In genomic region chr2:215685218-215685962, GRCh38 we compare ENCODE assay signal across 21 cellular contexts.
A peak's percentile ranks its signal among the peaks of the same experiment; 100 is the strongest.
DNase-seq lines count a peak whose midpoint lies in the region; FAIRE-seq and TF ChIP-seq lines count a peak whose summit lies in the region.
"Had no signal": no experiment of that assay in that cellular context is flagged by ENCODE, and none has a peak within 500 bp of the region (broad histone marks: within the 10 kb centered on the region; RNA-seq: fewer than 3 reads in every experiment).

No MANE protein-coding gene starts in this region.

- peaks cover 52% of the 10 kb centered on the region for H3K4me1 Mint-ChIP-seq in progenitor cell of endocrine pancreas (ENCODE audit: low read depth)

- no peak overlapping the region for H3K4me3 ChIP-seq in BLaER1 treated with 17β-estradiol and CSF1 and Interleukin-3, amounts not matched to agents 10 nM and 100 nM
- H3K4me3 ChIP-seq in HAP-1 (no peak overlapping the region), sigmoid colon (no peak overlapping the region)
- H3K4me3 ChIP-seq: gastrocnemius medialis, left ventricle myocardium inferior, vagina had no signal

- intact Hi-C loops in sigmoid colon (cut with DNase I) = no loop called here

- TF ChIP-seq EP300 in sigmoid colon (IDR thresholded peaks at IDR 0.05) = no peak

- H3K36me3 Mint-ChIP-seq in progenitor cell of endocrine pancreas (ENCODE audit: insufficient read depth) = no peaks in the 10 kb centered on the region

- peaks cover 20 to 80% (median 39%) of the 10 kb centered on the region in 10 experiments for H3K4me1 ChIP-seq in BLaER1 treated with 17β-estradiol and CSF1 and Interleukin-3, amounts not matched to agents 10 nM and 100 nM
- no peaks in the 10 kb centered on the region for H3K4me1 ChIP-seq in HAP-1
- H3K4me1 ChIP-seq in sigmoid colon = peaks cover 0 to 8% (median 3%) of the 10 kb centered on the region in 4 donors
- H3K4me1 ChIP-seq: gastrocnemius medialis, left ventricle myocardium inferior had no signal

- FAIRE-seq in RCC 7860 (lab: Jason Lieb, UNC) = peak; percentile 46

- no peaks in the 10 kb centered on the region for H3K36me3 ChIP-seq in BLaER1 treated with 17β-estradiol and CSF1 and Interleukin-3, amounts not matched to agents 10 nM and 100 nM
- H3K36me3 ChIP-seq in HAP-1 (replicated peaks) (no peaks in the 10 kb centered on the region), sigmoid colon (no peaks in the 10 kb centered on the region)
- H3K36me3 ChIP-seq: gastrocnemius medialis, left ventricle myocardium inferior, vagina had no signal

- H3K4me3 Mint-ChIP-seq in progenitor cell of endocrine pancreas (ENCODE audit: low read depth) = no peak overlapping the region
- H3K4me3 Mint-ChIP-seq: activated naive CD8-positive, alpha-beta T cell treated with anti-CD3 and anti-CD28 coated beads, Interleukin-2, amount 10 ng/mL, durations not matched to agents 7 days and 5 days; activated T-cell treated with anti-CD3 and anti-CD28 coated beads, Interleukin-2, amount 50 U/mL, for 24 hours; stimulated activated naive CD8-positive, alpha-beta T cell treated with anti-CD3 and anti-CD28 coated beads, Interleukin-15, Interleukin-2, amounts not matched to agents 100 ng/mL and 50 ng/mL, for 24 hours had no signal

- in situ Hi-C loops in HAP-1 (cut with MboI; ENCODE audit: low sequenced_read_pairs) = no loop called here

- H3K9me3 Mint-ChIP-seq in progenitor cell of endocrine pancreas (ENCODE audit: low read depth) = peaks cover 7% of the 10 kb centered on the region

- DNase-seq in RCC 7860 (ENCODE audit: low spot score) (no peak), fibroblast of gingiva (ENCODE audit: low read depth) (peak; percentile 65), progenitor cell of endocrine pancreas (ENCODE audit: low spot score, unreplicated experiment) (no peak), HAP-1 (ENCODE audit: low spot score in 2 of 2) (no peak), sigmoid colon (no peak)
- no peak for DNase-seq in activated effector memory CD4-positive, alpha-beta T cell treated with Interleukin-2 at 50 U/mL for 16 hours
- no peak for DNase-seq in activated T-cell treated with anti-CD3 and anti-CD28 coated beads, Interleukin-2, amount 50 U/mL, for 1 hour
- DNase-seq: activated CD4-positive, alpha-beta T cell treated with anti-CD3 and anti-CD28 coated beads, Interleukin-2, amount 50 U/mL, for 1 hour; activated naive CD8-positive, alpha-beta T cell treated with anti-CD3 and anti-CD28 coated beads, Interleukin-2, amount 10 ng/mL, durations not matched to agents 7 days and 5 days; activated T-cell treated with anti-CD3 and anti-CD28 coated beads, Interleukin-2, amount 50 U/mL, for 24 hours; caudate nucleus; effector memory CD4-positive, alpha-beta T cell; gastrocnemius medialis; left ventricle myocardium inferior; NCI-H1105; NCI-H69; OCI-M1 had no signal

- no peak overlapping the region for H3K9ac ChIP-seq in BLaER1 treated with 17β-estradiol and CSF1 and Interleukin-3, amounts not matched to agents 10 nM and 100 nM
- H3K9ac ChIP-seq: KMS-11 had no signal

- TF ChIP-seq CTCF in progenitor cell of endocrine pancreas (IDR thresholded peaks at IDR 0.05; ENCODE audit: unreplicated experiment) (no peak), sigmoid colon (IDR thresholded peaks at IDR 0.05) (no peak)

- peaks cover 0 to 5% (median 0%) of the 10 kb centered on the region in 11 experiments; a peak in 3 of 22 replicates for H3K9me3 ChIP-seq in BLaER1 treated with 17β-estradiol and CSF1 and Interleukin-3, amounts not matched to agents 10 nM and 100 nM (replicated peaks in 1 of 11)
- H3K9me3 ChIP-seq in HAP-1 (no peaks in the 10 kb centered on the region), sigmoid colon (no peaks in the 10 kb centered on the region)
- H3K9me3 ChIP-seq: gastrocnemius medialis, left ventricle myocardium inferior, vagina had no signal

- 79 to 91% methylated on average over 1 of the region's 1 CpG for WGBS in sigmoid colon, 2 donors

- H3K27ac ChIP-seq in BLaER1 treated with 17β-estradiol and CSF1 and Interleukin-3, amounts not matched to agents 10 nM and 100 nM = peak overlapping the region in 9 of 11 experiments; percentile 1 to 98 (median 92); a peak in 15 of 22 replicates
- H3K27ac ChIP-seq in sigmoid colon = peak overlapping the region in 2 of 4 donors; percentile 16 to 54
- H3K27ac ChIP-seq: gastrocnemius medialis, KMS-11, left ventricle myocardium inferior, vagina had no signal

- peak overlapping the region in 4 of 11 experiments; percentile 74 to 81 (median 80); a peak in 8 of 22 replicates for H3K4me2 ChIP-seq in BLaER1 treated with 17β-estradiol and CSF1 and Interleukin-3, amounts not matched to agents 10 nM and 100 nM
- H3K4me2 ChIP-seq: KMS-11 had no signal

- no peaks in the 10 kb centered on the region for H4K20me1 ChIP-seq in BLaER1 treated with 17β-estradiol and CSF1 and Interleukin-3, amounts not matched to agents 10 nM and 100 nM

- H3K27me3 Mint-ChIP-seq in progenitor cell of endocrine pancreas = no peaks in the 10 kb centered on the region
- H3K27me3 Mint-ChIP-seq: activated T-cell treated with anti-CD3 and anti-CD28 coated beads, Interleukin-2, amount 50 U/mL, for 24 hours; stimulated activated naive CD8-positive, alpha-beta T cell treated with anti-CD3 and anti-CD28 coated beads, Interleukin-15, Interleukin-2, amounts not matched to agents 100 ng/mL and 50 ng/mL, for 24 hours had no signal

- peak overlapping the region; percentile 68 for H3K27ac Mint-ChIP-seq in progenitor cell of endocrine pancreas
- H3K27ac Mint-ChIP-seq: activated naive CD8-positive, alpha-beta T cell treated with anti-CD3 and anti-CD28 coated beads, Interleukin-2, amount 10 ng/mL, durations not matched to agents 7 days and 5 days; activated T-cell treated with anti-CD3 and anti-CD28 coated beads, Interleukin-2, amount 50 U/mL, for 24 hours; stimulated activated naive CD8-positive, alpha-beta T cell treated with anti-CD3 and anti-CD28 coated beads, Interleukin-15, Interleukin-2, amounts not matched to agents 100 ng/mL and 50 ng/mL, for 24 hours had no signal

- H3K27me3 ChIP-seq in BLaER1 treated with 17β-estradiol and CSF1 and Interleukin-3, amounts not matched to agents 10 nM and 100 nM = no peaks in the 10 kb centered on the region
- H3K27me3 ChIP-seq in HAP-1 (ENCODE audit: low read depth) (no peaks in the 10 kb centered on the region), sigmoid colon (no peaks in the 10 kb centered on the region)
- H3K27me3 ChIP-seq: gastrocnemius medialis, vagina had no signal

- TF ChIP-seq POLR2A in sigmoid colon (IDR thresholded peaks at IDR 0.05) = no peak
